ENCODE assay signal across 23 cellular contexts in genomic region chrX:43735957-43736356, GRCh38.
A peak's percentile ranks its signal among the peaks of the same experiment; 100 is the strongest.
DNase-seq lines count a peak whose midpoint lies in the region; ATAC-seq, FAIRE-seq and TF ChIP-seq lines count a peak whose summit lies in the region.
"Had no signal": no experiment of that assay in that cellular context is flagged by ENCODE, and none has a peak within 500 bp of the region (broad histone marks: within the 10 kb centered on the region; RNA-seq: fewer than 3 reads in every experiment).

No MANE protein-coding gene starts in this region.

- ATAC-seq in HG03280 (IDR thresholded peaks at IDR 0.05; ENCODE audit: unreplicated experiment), result no peak

- no TSS peak for BruUV-seq in endothelial cell of umbilical vein (replicated peaks; lab: Mats Ljungman, UMichigan)

- peak overlapping the region; percentile 12 for H3K4me3 Mint-ChIP-seq in progenitor cell of endocrine pancreas (ENCODE audit: low read depth)
- H3K4me3 Mint-ChIP-seq: CD4-positive, alpha-beta memory T cell had no signal

- POLR2A ChIA-PET in endothelial cell of umbilical vein (lab: Charles Lee), result no interaction called here

- H3K27ac Mint-ChIP-seq in progenitor cell of endocrine pancreas, result peak overlapping the region; percentile 64
- H3K27ac Mint-ChIP-seq: CD4-positive, alpha-beta memory T cell had no signal

- no peak overlapping the region for H3K27ac ChIP-seq in endothelial cell of umbilical vein (ENCODE audit: insufficient read depth, low read depth, low read length)
- H3K27ac ChIP-seq in effector memory CD4-positive, alpha-beta T cell (ENCODE audit: insufficient read depth, low read length, poor library complexity, severe bottlenecking), result no peak overlapping the region
- H3K27ac ChIP-seq: BLaER1 treated with 17β-estradiol and CSF1 and Interleukin-3, amounts not matched to agents 10 nM and 100 nM; KMS-11 had no signal

- H3K9me3 ChIP-seq in endothelial cell of umbilical vein (replicated peaks; ENCODE audit: control insufficient read depth, insufficient read depth, low read length), result no peaks in the 10 kb centered on the region
- H3K9me3 ChIP-seq in effector memory CD4-positive, alpha-beta T cell (ENCODE audit: control insufficient read depth, low read length), result no peaks in the 10 kb centered on the region
- H3K9me3 ChIP-seq: BLaER1 treated with 17β-estradiol and CSF1 and Interleukin-3, amounts not matched to agents 10 nM and 100 nM; Caco-2; HAP-1 had no signal

- TF ChIP-seq CTCF in endothelial cell of umbilical vein (IDR thresholded peaks at IDR 0.05; ENCODE audit: extremely low read depth in 1 of 2, insufficient read depth in 1 of 2, low read depth in 1 of 2, low read length in 2 of 2), result no peak
- TF ChIP-seq CTCF in progenitor cell of endocrine pancreas (IDR thresholded peaks at IDR 0.05; ENCODE audit: unreplicated experiment), result no peak

- intact Hi-C loops in endothelial cell of umbilical vein (cut with micrococcal nuclease), result no loop called here

- TF ChIP-seq POLR2A in endothelial cell of umbilical vein (IDR thresholded peaks at IDR 0.05; ENCODE audit: low read depth, low read length), result no peak

- H3K27me3 Mint-ChIP-seq in progenitor cell of endocrine pancreas, result no peaks in the 10 kb centered on the region
- H3K27me3 Mint-ChIP-seq: CD4-positive, alpha-beta memory T cell had no signal

- H3K36me3 Mint-ChIP-seq in progenitor cell of endocrine pancreas (ENCODE audit: insufficient read depth), result peaks cover 7% of the 10 kb centered on the region

- peak; percentile 8 for DNase-seq in NCI-H2196 (lab: John Stamatoyannopoulos, UW; ENCODE audit: unreplicated experiment)
- no peak for DNase-seq in NCI-H2196 treated with DMSO at 0.1 percent for 48 hours (lab: John Stamatoyannopoulos, UW; ENCODE audit: unreplicated experiment)
- DNase-seq in NCI-H2029 treated with DMSO at 0.1 percent for 48 hours (lab: John Stamatoyannopoulos, UW), result peak; percentile 60
- DNase-seq in endothelial cell of umbilical vein (ENCODE audit: low read depth, low spot score), result no peak
- DNase-seq in progenitor cell of endocrine pancreas (ENCODE audit: low spot score, unreplicated experiment), result no peak
- no peak for DNase-seq in effector memory CD4-positive, alpha-beta T cell
- no peak for DNase-seq in NCI-H1436 treated with DMSO at 0.1 percent for 48 hours (lab: John Stamatoyannopoulos, UW)
- DNase-seq: 8988T; Caco-2; CD4-positive, alpha-beta memory T cell; DMS 273 treated with DMSO at 0.1 percent for 48 hours; IMR-90; NCI-H1105 treated with DMSO at 0.1 percent for 48 hours; NCI-H1694 treated with DMSO at 0.1 percent for 48 hours; NCI-H2171; NCI-H446; NCI-H82 had no signal

- no peaks in the 10 kb centered on the region for H3K4me1 ChIP-seq in endothelial cell of umbilical vein (ENCODE audit: control insufficient read depth, extremely low read depth, insufficient read depth, low read length)
- H3K4me1 ChIP-seq in effector memory CD4-positive, alpha-beta T cell (ENCODE audit: control insufficient read depth, insufficient read depth, low read length, poor library complexity, severe bottlenecking), result no peaks in the 10 kb centered on the region
- H3K4me1 ChIP-seq: Caco-2, HAP-1 had no signal

- peak; percentile 55 for FAIRE-seq in endothelial cell of umbilical vein (lab: Jason Lieb, UNC)
- FAIRE-seq: GM12891, RCC 7860 had no signal

- H3K9ac ChIP-seq in endothelial cell of umbilical vein (replicated peaks; ENCODE audit: extremely low read depth, insufficient read depth, low read length), result no peak overlapping the region
- H3K9ac ChIP-seq: BLaER1 treated with 17β-estradiol and CSF1 and Interleukin-3, amounts not matched to agents 10 nM and 100 nM; KMS-11 had no signal

- H3K4me1 Mint-ChIP-seq in progenitor cell of endocrine pancreas (ENCODE audit: low read depth), result peaks cover 15% of the 10 kb centered on the region

- no peaks in the 10 kb centered on the region for H3K79me2 ChIP-seq in endothelial cell of umbilical vein (ENCODE audit: control insufficient read depth, insufficient read depth, low read length)

- CTCF ChIA-PET in endothelial cell of umbilical vein (lab: Charles Lee), result interaction anchor here (1.9 to 2.5 kb wide), 2 partner anchors 14 to 81 kb away, joined by 5 to 11 read pairs; partner anchors contain the start of gene MAOA

- H4K20me1 ChIP-seq in endothelial cell of umbilical vein (replicated peaks; ENCODE audit: control insufficient read depth, extremely low read depth, insufficient read depth, low read length), result no peaks in the 10 kb centered on the region
- H4K20me1 ChIP-seq: BLaER1 treated with 17β-estradiol and CSF1 and Interleukin-3, amounts not matched to agents 10 nM and 100 nM had no signal

- H2AFZ ChIP-seq in endothelial cell of umbilical vein (ENCODE audit: low read depth, low read length), result no peak overlapping the region

- dilution Hi-C loops in endothelial cell of umbilical vein (cut with MboI; ENCODE audit: extremely low pct_ligation_motif_present, low sequenced_read_pairs), result no loop called here

- no peak overlapping the region for H3K4me2 ChIP-seq in endothelial cell of umbilical vein (ENCODE audit: insufficient read depth, low read length)
- H3K4me2 ChIP-seq: BLaER1 treated with 17β-estradiol and CSF1 and Interleukin-3, amounts not matched to agents 10 nM and 100 nM; KMS-11 had no signal

- no peaks in the 10 kb centered on the region for H3K27me3 ChIP-seq in endothelial cell of umbilical vein (ENCODE audit: control insufficient read depth in 2 of 2, insufficient read depth in 2 of 2, low read length in 2 of 2)
- no peaks in the 10 kb centered on the region for H3K27me3 ChIP-seq in effector memory CD4-positive, alpha-beta T cell (replicated peaks; ENCODE audit: control insufficient read depth, insufficient read depth, low read length, poor library complexity, severe bottlenecking)

- H3K9me1 ChIP-seq in endothelial cell of umbilical vein (replicated peaks; ENCODE audit: control insufficient read depth, extremely low read depth, insufficient read depth, low read length), result no peaks in the 10 kb centered on the region

- H3K36me3 ChIP-seq in endothelial cell of umbilical vein (ENCODE audit: control insufficient read depth in 2 of 2, extremely low read depth in 1 of 2, insufficient read depth in 2 of 2, low read length in 2 of 2), result peaks cover 0 to under 1% of the 10 kb centered on the region in 2 experiments
- H3K36me3 ChIP-seq in effector memory CD4-positive, alpha-beta T cell (ENCODE audit: control insufficient read depth, insufficient read depth, low read length), result no peaks in the 10 kb centered on the region
- H3K36me3 ChIP-seq: BLaER1 treated with 17β-estradiol and CSF1 and Interleukin-3, amounts not matched to agents 10 nM and 100 nM; HAP-1 had no signal

- H3K9me3 Mint-ChIP-seq in progenitor cell of endocrine pancreas (ENCODE audit: low read depth), result peaks cover 18% of the 10 kb centered on the region
- H3K9me3 Mint-ChIP-seq: CD4-positive, alpha-beta memory T cell had no signal

- no peak overlapping the region for H3K4me3 ChIP-seq in endothelial cell of umbilical vein (replicated peaks in 1 of 3; ENCODE audit: insufficient read depth in 1 of 3, low read depth in 1 of 3, low read length in 3 of 3)
- no peak overlapping the region for H3K4me3 ChIP-seq in effector memory CD4-positive, alpha-beta T cell (ENCODE audit: insufficient read depth, low read depth, low read length, poor library complexity, severe bottlenecking)
- H3K4me3 ChIP-seq: BLaER1 treated with 17β-estradiol and CSF1 and Interleukin-3, amounts not matched to agents 10 nM and 100 nM; HAP-1 had no signal

TF ChIP-seq in endothelial cell of umbilical vein, 7 proteins besides CTCF, POLR2A, EP300 and RAD21:
- TF ChIP-seq EZH2 (IDR thresholded peaks at IDR 0.05; ENCODE audit: borderline replicate concordance, low read depth, low read length, severe bottlenecking), result no peak
- TF ChIP-seq JUN (IDR thresholded peaks at IDR 0.05; ENCODE audit: borderline replicate concordance, insufficient read depth, insufficient read length, low read depth), result no peak
- TF ChIP-seq FOS (IDR thresholded peaks at IDR 0.05; ENCODE audit: borderline replicate concordance, insufficient read depth, low read length), result no peak
- TF ChIP-seq GATA2 (IDR thresholded peaks at IDR 0.05; ENCODE audit: insufficient read depth, insufficient read length, low read depth, low read length), result no peak
- TF ChIP-seq POLR2AphosphoS5 (IDR thresholded peaks at IDR 0.05; ENCODE audit: insufficient read depth, low read depth, low read length), result no peak
- TF ChIP-seq, protein P1, sequence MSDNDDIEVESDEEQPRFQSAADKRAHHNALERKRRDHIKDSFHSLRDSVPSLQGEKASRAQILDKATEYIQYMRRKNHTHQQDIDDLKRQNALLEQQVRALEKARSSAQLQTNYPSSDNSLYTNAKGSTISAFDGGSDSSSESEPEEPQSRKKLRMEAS (IDR thresholded peaks at IDR 0.05; ENCODE audit: insufficient read depth, insufficient read length), result no peak
- TF ChIP-seq MYC (IDR thresholded peaks at IDR 0.05; ENCODE audit: low read depth, low read length), result no peak

Comparison
In these comparisons a context has a peak if more than half of its experiments do, and no peak if none do; other contexts are left out.
1. DNase-seq: peak in NCI-H2196 (single experiment) and NCI-H2029 treated with DMSO at 0.1 percent for 48 hours (single experiment); none in NCI-H2196 treated with DMSO at 0.1 percent for 48 hours (single experiment), endothelial cell of umbilical vein (single experiment), progenitor cell of endocrine pancreas (single experiment), effector memory CD4-positive, alpha-beta T cell (0 of 3) and NCI-H1436 treated with DMSO at 0.1 percent for 48 hours (single experiment).